In the genomic region with DNA sequence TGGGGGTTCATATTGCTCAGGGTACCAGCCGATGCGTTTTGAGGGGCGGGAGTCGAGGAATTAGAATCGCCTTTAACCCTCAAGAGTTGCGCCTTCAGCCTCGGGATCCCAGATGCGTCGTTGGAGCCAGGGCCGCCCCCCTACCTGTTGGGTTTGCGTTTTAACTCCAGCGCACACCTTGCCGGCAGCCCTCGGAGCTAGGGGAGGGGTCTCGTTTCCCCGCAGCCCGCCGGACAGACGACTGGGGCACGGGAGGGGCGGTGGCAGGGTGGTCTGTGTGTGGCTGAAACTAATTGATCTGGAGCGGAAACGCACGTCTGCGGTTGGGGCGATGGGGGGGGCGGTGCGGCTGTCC, we compare ENCODE assay signal across 8 cellular contexts. TPM values are rescaled to one million over a fixed set of nuclear protein-coding genes. Genes with fewer than 3 reads are reported as not detected.
A peak's percentile ranks its signal among the peaks of the same experiment; 100 is the strongest.
DNase-seq lines count a peak whose midpoint lies in the region; ATAC-seq and TF ChIP-seq lines count a peak whose summit lies in the region.

No MANE protein-coding gene starts in this region.

- TF ChIP-seq EP300 in SK-N-SH (IDR thresholded peaks at IDR 0.05; ENCODE audit: borderline replicate concordance in 1 of 2, low read depth in 1 of 2, low read length in 1 of 2): no peak

- H3K27me3 ChIP-seq in SK-N-SH (ENCODE audit: insufficient read depth): no peaks in the 10 kb centered on the region

- H3K9me3 ChIP-seq in SK-N-SH: no peaks in the 10 kb centered on the region

- CTCF ChIA-PET in SK-N-SH (lab: Yijun Ruan, JAX): interaction anchor here (11.0 kb wide), 1 partner anchor 535 kb away, joined by 403 read pairs; no protein-coding TSS in a partner anchor

- no peaks in the 10 kb centered on the region for H3K9me2 ChIP-seq in SK-N-SH

- H3K36me3 ChIP-seq in SK-N-SH (replicated peaks in 1 of 2; ENCODE audit: control insufficient read depth in 1 of 2, insufficient read depth in 2 of 2, low read length in 1 of 2): no peaks in the 10 kb centered on the region

- TF ChIP-seq CTCF in SK-N-SH (IDR thresholded peaks at IDR 0.05): no peak
- TF ChIP-seq CTCF in astrocyte of the spinal cord (IDR thresholded peaks at IDR 0.05; ENCODE audit: low read depth, low read length): no peak

- H3K4me1 ChIP-seq in SK-N-SH (ENCODE audit: control insufficient read depth in 1 of 2, insufficient read depth in 2 of 2, low read depth in 1 of 2, low read length in 1 of 2): peaks cover 0 to 34% of the 10 kb centered on the region in 2 experiments; a peak in 2 of 4 replicates

- H3K4me3 Mint-ChIP-seq in immature natural killer cell: peak overlapping the region in 4 of 5 donors; percentile 38 to 63 (median 49)
- peak overlapping the region; percentile 7 for H3K4me3 Mint-ChIP-seq in stimulated activated effector memory CD8-positive, alpha-beta T cell treated with anti-CD3 and anti-CD28 coated beads, Interleukin-12 subunit alpha, Interleukin-12 subunit beta, amount 100 ng/mL, for 72 hours

- peaks cover 0 to 1% (median 0%) of the 10 kb centered on the region in 6 donors for H3K9me3 Mint-ChIP-seq in immature natural killer cell
- H3K9me3 Mint-ChIP-seq in stimulated activated effector memory CD8-positive, alpha-beta T cell treated with anti-CD3 and anti-CD28 coated beads, Interleukin-12 subunit alpha, Interleukin-12 subunit beta, amount 100 ng/mL, for 72 hours: no peaks in the 10 kb centered on the region

- no peak overlapping the region for H3K27ac Mint-ChIP-seq in immature natural killer cell
- H3K27ac Mint-ChIP-seq in stimulated activated effector memory CD8-positive, alpha-beta T cell treated with anti-CD3 and anti-CD28 coated beads, Interleukin-12 subunit alpha, Interleukin-12 subunit beta, amount 100 ng/mL, for 72 hours: no peak overlapping the region

- no peak overlapping the region for H2AFZ ChIP-seq in SK-N-SH (ENCODE audit: low read depth)

- no peak for TF ChIP-seq RAD21 in SK-N-SH (IDR thresholded peaks at IDR 0.05; ENCODE audit: low read length)

- no peaks in the 10 kb centered on the region for H3K36me3 Mint-ChIP-seq in immature natural killer cell
- no peaks in the 10 kb centered on the region for H3K36me3 Mint-ChIP-seq in stimulated activated effector memory CD8-positive, alpha-beta T cell treated with anti-CD3 and anti-CD28 coated beads, Interleukin-12 subunit alpha, Interleukin-12 subunit beta, amount 100 ng/mL, for 72 hours

- no peak overlapping the region for H3K9ac ChIP-seq in SK-N-SH

- H3K4me1 Mint-ChIP-seq in immature natural killer cell: peaks cover 18 to 27% of the 10 kb centered on the region in 2 donors
- H3K4me1 Mint-ChIP-seq in stimulated activated effector memory CD8-positive, alpha-beta T cell treated with anti-CD3 and anti-CD28 coated beads, Interleukin-12 subunit alpha, Interleukin-12 subunit beta, amount 100 ng/mL, for 72 hours: peaks cover 17% of the 10 kb centered on the region

- no peak overlapping the region for H3K4me3 ChIP-seq in SK-N-SH (ENCODE audit: low read depth in 2 of 2, low read length in 1 of 2)
- H3K4me3 ChIP-seq in astrocyte of the spinal cord (ENCODE audit: low read depth, low read length): peak overlapping the region; percentile 89

- peak overlapping the region; percentile 99 for H3K4me2 ChIP-seq in SK-N-SH

- no peak for ATAC-seq in SK-N-SH treated with all-trans-retinoic acid at 6 μM for 48 hours
- ATAC-seq in stimulated activated effector memory CD8-positive, alpha-beta T cell treated with anti-CD3 and anti-CD28 coated beads, Interleukin-12 subunit alpha, Interleukin-12 subunit beta, amount 100 ng/mL, for 72 hours: no peak

- peaks cover 15 to 42% (median 37%) of the 10 kb centered on the region in 3 donors for H3K27me3 Mint-ChIP-seq in immature natural killer cell (ENCODE audit: low read depth in 3 of 3)

- WGBS in SK-N-SH (ENCODE audit: low lambda C conversion rate): 92% methylated on average over 27 of the region's 28 CpGs

- H3K27ac ChIP-seq in SK-N-SH (ENCODE audit: low read depth in 2 of 2, low read length in 1 of 2): no peak overlapping the region; a peak in 1 of 4 replicates

- H3K79me2 ChIP-seq in SK-N-SH (ENCODE audit: insufficient read depth): peaks cover 34% of the 10 kb centered on the region

- POLR2A ChIA-PET in SK-N-SH (lab: Yijun Ruan, JAX): no interaction called here

- in situ Hi-C loops in astrocyte of the spinal cord (cut with HindIII; ENCODE audit: low sequenced_read_pairs): no loop called here

- peaks cover 10% of the 10 kb centered on the region for H4K20me1 ChIP-seq in SK-N-SH (ENCODE audit: insufficient read depth)

- no peak for DNase-seq in SK-N-SH
- no peak for DNase-seq in astrocyte of the spinal cord (ENCODE audit: low read depth, low spot score)
- no peak for DNase-seq in immature natural killer cell
- DNase-seq in stimulated activated effector memory CD8-positive, alpha-beta T cell treated with anti-CD3 and anti-CD28 coated beads, Interleukin-12 subunit alpha, Interleukin-12 subunit beta, amount 100 ng/mL, for 72 hours (ENCODE audit: low spot score in 2 of 2): no peak
- DNase-seq in amygdala (lab: John Stamatoyannopoulos, UW): no peak
- no peak for DNase-seq in D341Med (ENCODE audit: low spot score)
- DNase-seq in activated T-cell treated with anti-CD3 and anti-CD28 coated beads for 4 hours: no peak

- H3F3A ChIP-seq in SK-N-SH (replicated peaks; ENCODE audit: insufficient read depth): peaks cover 14% of the 10 kb centered on the region

TF ChIP-seq in SK-N-SH, 30 proteins besides CTCF, POLR2A, EP300 and RAD21:
- TF ChIP-seq, protein P1, sequence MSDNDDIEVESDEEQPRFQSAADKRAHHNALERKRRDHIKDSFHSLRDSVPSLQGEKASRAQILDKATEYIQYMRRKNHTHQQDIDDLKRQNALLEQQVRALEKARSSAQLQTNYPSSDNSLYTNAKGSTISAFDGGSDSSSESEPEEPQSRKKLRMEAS (IDR thresholded peaks at IDR 0.05; ENCODE audit: low read depth): no peak
- TF ChIP-seq RCOR1 (IDR thresholded peaks at IDR 0.05; ENCODE audit: low read length): no peak
- TF ChIP-seq RFX5 (IDR thresholded peaks at IDR 0.05; ENCODE audit: low read length): no peak
- no peak for TF ChIP-seq JUND (IDR thresholded peaks at IDR 0.05)
- TF ChIP-seq, protein P2, sequence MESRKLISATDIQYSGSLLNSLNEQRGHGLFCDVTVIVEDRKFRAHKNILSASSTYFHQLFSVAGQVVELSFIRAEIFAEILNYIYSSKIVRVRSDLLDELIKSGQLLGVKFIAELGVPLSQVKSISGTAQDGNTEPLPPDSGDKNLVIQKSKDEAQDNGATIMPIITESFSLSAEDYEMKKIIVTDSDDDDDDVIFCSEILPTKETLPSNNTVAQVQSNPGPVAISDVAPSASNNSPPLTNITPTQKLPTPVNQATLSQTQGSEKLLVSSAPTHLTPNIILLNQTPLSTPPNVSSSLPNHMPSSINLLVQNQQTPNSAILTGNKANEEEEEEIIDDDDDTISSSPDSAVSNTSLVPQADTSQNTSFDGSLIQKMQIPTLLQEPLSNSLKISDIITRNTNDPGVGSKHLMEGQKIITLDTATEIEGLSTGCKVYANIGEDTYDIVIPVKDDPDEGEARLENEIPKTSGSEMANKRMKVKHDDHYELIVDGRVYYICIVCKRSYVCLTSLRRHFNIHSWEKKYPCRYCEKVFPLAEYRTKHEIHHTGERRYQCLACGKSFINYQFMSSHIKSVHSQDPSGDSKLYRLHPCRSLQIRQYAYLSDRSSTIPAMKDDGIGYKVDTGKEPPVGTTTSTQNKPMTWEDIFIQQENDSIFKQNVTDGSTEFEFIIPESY (IDR thresholded peaks at IDR 0.05; ENCODE audit: borderline replicate concordance, low read depth): no peak
- TF ChIP-seq POLR2AphosphoS5 (IDR thresholded peaks at IDR 0.05; ENCODE audit: low read depth, low read length): no peak

TF ChIP-seq in SK-N-SH treated with all-trans-retinoic acid at 6 μM for 48 hours, 23 proteins besides CTCF, POLR2A, EP300 and RAD21:
- TF ChIP-seq GLIS3 (CRISPR knock-in tag; IDR thresholded peaks at IDR 0.05) (no peak), ZC3H10 (CRISPR knock-in tag; IDR thresholded peaks at IDR 0.05) (no peak), OSR1 (CRISPR knock-in tag; IDR thresholded peaks at IDR 0.05) (no peak)
- TF ChIP-seq, protein P3, sequence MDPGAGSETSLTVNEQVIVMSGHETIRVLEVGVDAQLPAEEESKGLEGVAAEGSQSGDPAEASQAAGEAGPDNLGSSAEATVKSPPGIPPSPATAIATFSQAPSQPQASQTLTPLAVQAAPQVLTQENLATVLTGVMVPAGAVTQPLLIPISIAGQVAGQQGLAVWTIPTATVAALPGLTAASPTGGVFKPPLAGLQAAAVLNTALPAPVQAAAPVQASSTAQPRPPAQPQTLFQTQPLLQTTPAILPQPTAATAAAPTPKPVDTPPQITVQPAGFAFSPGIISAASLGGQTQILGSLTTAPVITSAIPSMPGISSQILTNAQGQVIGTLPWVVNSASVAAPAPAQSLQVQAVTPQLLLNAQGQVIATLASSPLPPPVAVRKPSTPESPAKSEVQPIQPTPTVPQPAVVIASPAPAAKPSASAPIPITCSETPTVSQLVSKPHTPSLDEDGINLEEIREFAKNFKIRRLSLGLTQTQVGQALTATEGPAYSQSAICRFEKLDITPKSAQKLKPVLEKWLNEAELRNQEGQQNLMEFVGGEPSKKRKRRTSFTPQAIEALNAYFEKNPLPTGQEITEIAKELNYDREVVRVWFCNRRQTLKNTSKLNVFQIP (CRISPR knock-in tag; IDR thresholded peaks at IDR 0.05; ENCODE audit: borderline replicate concordance, low read depth): no peak
TF ChIP-seq in SK-N-SH treated with all-trans-retinoic acid at 6 μM for 48 hours: peak in this region for 0.

RNA-seq across cellular contexts. Expression of a gene that starts 3.4 kb away (rescaled TPM):
- 242 and 285 TPM in 2 replicates for polyA plus RNA-seq in SK-N-SH (2012; rRNA removed)
- 196 and 213 TPM in 2 replicates for polyA plus RNA-seq in SK-N-SH (2012; cell fraction: cytosol; rRNA removed)
- 319 and 430 TPM in 2 replicates for polyA plus RNA-seq in SK-N-SH (2012; cell fraction: nucleus; rRNA removed)
- 1 to 10 TPM in 1 of 3 donors, under 1 TPM in 1, not detected in 1; 0.85 to 1.3 TPM for polyA plus RNA-seq in immature natural killer cell

RNA-seq across cellular contexts. Expression of a gene that starts 37.6 kb away (rescaled TPM):
- 30.8 and 33.1 TPM in 2 replicates for polyA plus RNA-seq in SK-N-SH (2012; rRNA removed)
- polyA plus RNA-seq in SK-N-SH (2012; cell fraction: cytosol; rRNA removed): 27.2 and 30.5 TPM in 2 replicates
- 93.5 and 102 TPM in 2 replicates for polyA plus RNA-seq in SK-N-SH (2012; cell fraction: nucleus; rRNA removed)
- 10 to 100 TPM in 2 of 3 donors, 1 to 10 TPM in 1; 7.2 to 13.1 (median 12.3) TPM for polyA plus RNA-seq in immature natural killer cell

Comparison
In these comparisons a context has a peak if more than half of its experiments do, and no peak if none do; other contexts are left out.
1. RNA of a gene that starts 3.4 kb away (polyA plus RNA-seq): 196 to 430 TPM in SK-N-SH; 0.85 to 1.3 TPM in immature natural killer cell; every median in the first group is over 10 times any median in the second.